ENCODE assay signal across 1 cellular context in the genomic region with DNA sequence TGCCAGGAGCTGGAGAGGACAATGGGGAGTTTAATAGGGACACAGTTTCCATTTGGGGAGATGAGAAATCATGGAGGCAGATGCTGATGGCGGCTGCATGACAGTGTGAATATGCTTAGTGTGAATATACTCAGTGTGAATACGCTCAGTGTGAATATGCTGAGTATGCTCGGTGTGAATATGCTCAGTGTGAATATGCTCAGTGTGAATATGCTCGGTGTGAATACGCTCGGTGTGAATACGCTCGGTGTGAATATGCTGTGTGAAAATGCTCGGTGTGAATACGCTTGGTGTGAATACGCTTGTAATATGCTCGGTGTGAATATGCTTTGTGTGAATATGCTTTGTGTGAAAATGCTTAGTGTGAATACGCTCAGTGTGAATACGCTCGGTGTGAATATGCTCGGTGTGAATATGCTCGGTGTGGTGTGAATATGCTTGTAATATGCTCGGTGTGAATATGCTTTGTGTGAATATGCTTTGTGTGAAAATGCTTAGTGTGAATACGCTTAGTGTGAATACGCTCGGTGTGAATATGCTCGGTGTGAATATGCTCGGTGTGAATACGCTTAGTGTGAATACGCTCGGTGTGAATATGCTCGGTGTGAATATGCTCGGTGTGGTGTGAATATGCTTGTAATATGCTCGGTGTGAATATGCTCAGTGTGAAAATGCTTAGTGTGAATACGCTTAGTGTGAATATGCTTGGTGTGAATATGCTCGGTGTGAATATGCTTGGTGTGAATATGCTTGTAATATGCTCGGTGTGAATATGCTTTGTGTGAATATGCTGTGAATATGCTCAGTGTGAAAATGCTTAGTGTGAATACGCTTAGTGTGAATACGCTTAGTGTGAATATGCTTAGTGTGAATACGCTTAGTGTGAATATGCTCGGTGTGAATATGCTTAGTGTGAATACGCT.
TF ChIP-seq lines count a peak whose summit lies in the region.

No MANE protein-coding gene starts in this region.

TF ChIP-seq in HepG2, 621 proteins besides CTCF, POLR2A, EP300 and RAD21:
- TF ChIP-seq MAFK (conservative IDR thresholded peaks at IDR 0.05 in 1 of 2, IDR thresholded peaks at IDR 0.05 in 1 of 2; ENCODE audit: low read length in 2 of 2) (peak in 1 of 2 experiments; percentile 38; a peak in 1 of 4 replicates), CHD4 (IDR thresholded peaks at IDR 0.05; ENCODE audit: borderline replicate concordance, low read length) (peak; percentile 58; the same call in 1 of the 2 replicates), ZNF18 (CRISPR knock-in tag; IDR thresholded peaks at IDR 0.05; ENCODE audit: insufficient replicate concordance) (peak; percentile 99), MAFF (IDR thresholded peaks at IDR 0.05; ENCODE audit: low read depth, low read length) (0 out of 2 replicates have a peak, but pooled peaks have one; percentile 39)
